ENCODE assay signal across 12 cellular contexts in genomic region chr17:42342242-42343008, GRCh38. TPM values are rescaled to one million over a fixed set of nuclear protein-coding genes. Genes with fewer than 3 reads are reported as not detected.
DNase-seq lines count a peak whose midpoint lies in the region; ATAC-seq, FAIRE-seq and TF ChIP-seq lines count a peak whose summit lies in the region.
"Had no signal": no experiment of that assay in that cellular context is flagged by ENCODE, and none has a peak within 500 bp of the region (broad histone marks: within the 10 kb centered on the region; RNA-seq: fewer than 3 reads in every experiment).

No MANE protein-coding gene starts in this region.

- peak; percentile 47 for FAIRE-seq in RCC 7860 (lab: Jason Lieb, UNC)

- no peak overlapping the region for H3K4me3 ChIP-seq in cardiac muscle cell
- no peak overlapping the region for H3K4me3 ChIP-seq in MM.1S (ENCODE audit: low read length)
- H3K4me3 ChIP-seq in hepatocyte: no peak overlapping the region
- H3K4me3 ChIP-seq: adrenal gland, SJSA1 had no signal

- no peaks in the 10 kb centered on the region for H3K9me3 Mint-ChIP-seq in central memory CD8-positive, alpha-beta T cell
- no peaks in the 10 kb centered on the region for H3K9me3 Mint-ChIP-seq in stimulated activated memory B cell treated with anti-CD40 and anti-IgM and Interleukin-4, amounts not matched to agents 10 μg/mL and 1 μg/mL and 100 μg/mL, for 72 hours

- intact Hi-C loops in Right ventricle myocardium superior (cut with DNase I): no loop called here

- DNase-seq in cardiac muscle cell (ENCODE audit: low read depth in 1 of 2, low spot score in 1 of 2): no peak
- no peak for DNase-seq in Right ventricle myocardium superior
- DNase-seq in RCC 7860 (ENCODE audit: low spot score): peak; percentile 26
- no peak for DNase-seq in central memory CD8-positive, alpha-beta T cell (ENCODE audit: low spot score in 2 of 2)
- DNase-seq in MM.1S: no peak
- DNase-seq in hepatocyte (ENCODE audit: low spot score): no peak
- DNase-seq: NCI-H1092 had no signal

- H3K4me1 ChIP-seq in cardiac muscle cell (ENCODE audit: low read depth): peaks cover 14% of the 10 kb centered on the region
- peaks cover 15% of the 10 kb centered on the region for H3K4me1 ChIP-seq in MM.1S (ENCODE audit: low read length)
- no peaks in the 10 kb centered on the region for H3K4me1 ChIP-seq in hepatocyte (ENCODE audit: insufficient read depth)

- no peaks in the 10 kb centered on the region; the same call in 1 of the 2 replicates for H3F3A ChIP-seq in MM.1S (ENCODE audit: insufficient read depth, low read length)

- H3K4me2 ChIP-seq in MM.1S (ENCODE audit: low read depth, low read length) (no peak overlapping the region), hepatocyte (no peak overlapping the region)

- H3K27ac ChIP-seq in cardiac muscle cell (peak overlapping the region; percentile 63), MM.1S (ENCODE audit: low read length) (no peak overlapping the region), hepatocyte (no peak overlapping the region)
- H3K27ac ChIP-seq: C4-2B, SJSA1 had no signal

- 83% methylated on average over 9 of the region's 9 CpGs for WGBS in hepatocyte (ENCODE audit: low lambda C conversion rate, missing lambda C conversion rate)

- H3K79me2 ChIP-seq in MM.1S (ENCODE audit: low read length): no peaks in the 10 kb centered on the region
- peaks cover 31% of the 10 kb centered on the region for H3K79me2 ChIP-seq in hepatocyte

- H3K4me3 Mint-ChIP-seq in central memory CD8-positive, alpha-beta T cell: peak overlapping the region; percentile 16
- H3K4me3 Mint-ChIP-seq in stimulated activated memory B cell treated with anti-CD40 and anti-IgM and Interleukin-4, amounts not matched to agents 10 μg/mL and 1 μg/mL and 100 μg/mL, for 72 hours: no peak overlapping the region

- H3K9me2 ChIP-seq in MM.1S (replicated peaks; ENCODE audit: insufficient read depth, low read length) (no peaks in the 10 kb centered on the region), hepatocyte (replicated peaks; ENCODE audit: insufficient read depth) (no peaks in the 10 kb centered on the region)

- TF ChIP-seq CTCF in cardiac muscle cell (IDR thresholded peaks at IDR 0.05; ENCODE audit: low read depth, low read length) (no peak), MM.1S (IDR thresholded peaks at IDR 0.05; ENCODE audit: low read length) (no peak), hepatocyte (IDR thresholded peaks at IDR 0.05; ENCODE audit: poor library complexity) (no peak)

- H3K36me3 ChIP-seq in cardiac muscle cell: peaks cover 24% of the 10 kb centered on the region
- H3K36me3 ChIP-seq in MM.1S (replicated peaks; ENCODE audit: insufficient read depth, low read length): no peaks in the 10 kb centered on the region
- H3K36me3 ChIP-seq in hepatocyte (replicated peaks; ENCODE audit: insufficient read depth, low read depth): peaks cover 6% of the 10 kb centered on the region

- H3K4me1 Mint-ChIP-seq in central memory CD8-positive, alpha-beta T cell: peaks cover 40% of the 10 kb centered on the region
- H3K4me1 Mint-ChIP-seq in stimulated activated memory B cell treated with anti-CD40 and anti-IgM and Interleukin-4, amounts not matched to agents 10 μg/mL and 1 μg/mL and 100 μg/mL, for 72 hours: peaks cover 42% of the 10 kb centered on the region

- H3K27me3 ChIP-seq in cardiac muscle cell: no peaks in the 10 kb centered on the region
- H3K27me3 ChIP-seq in MM.1S (replicated peaks; ENCODE audit: insufficient read depth, low read length): no peaks in the 10 kb centered on the region
- no peaks in the 10 kb centered on the region for H3K27me3 ChIP-seq in hepatocyte
- H3K27me3 ChIP-seq: adrenal gland, SJSA1 had no signal

- ATAC-seq in Right ventricle myocardium superior (ENCODE audit: poor library complexity) (no peak), GM18909 (IDR thresholded peaks at IDR 0.05; ENCODE audit: poor library complexity, unreplicated experiment) (no peak)
- peak; percentile 55 for ATAC-seq in central memory CD8-positive, alpha-beta T cell (replicated peaks; ENCODE audit: extremely low read depth, poor library complexity, severe bottlenecking)
- peak; percentile 50 for ATAC-seq in stimulated activated memory B cell treated with anti-CD40 and anti-IgM and Interleukin-4, amounts not matched to agents 10 μg/mL and 1 μg/mL and 100 μg/mL, for 72 hours

- no peaks in the 10 kb centered on the region for H4K20me1 ChIP-seq in MM.1S (ENCODE audit: insufficient read depth, low read length)
- H4K20me1 ChIP-seq in hepatocyte (ENCODE audit: insufficient read depth, poor library complexity, severe bottlenecking): peaks cover 15% of the 10 kb centered on the region

- H3K36me3 Mint-ChIP-seq in central memory CD8-positive, alpha-beta T cell (ENCODE audit: insufficient read depth): peaks cover 67% of the 10 kb centered on the region
- H3K36me3 Mint-ChIP-seq in stimulated activated memory B cell treated with anti-CD40 and anti-IgM and Interleukin-4, amounts not matched to agents 10 μg/mL and 1 μg/mL and 100 μg/mL, for 72 hours: peaks cover 76% of the 10 kb centered on the region

- no peaks in the 10 kb centered on the region for H3K9me3 ChIP-seq in cardiac muscle cell (ENCODE audit: low read depth)
- no peaks in the 10 kb centered on the region for H3K9me3 ChIP-seq in MM.1S (replicated peaks; ENCODE audit: insufficient read depth, low read length)
- H3K9me3 ChIP-seq in hepatocyte (ENCODE audit: low read depth): no peaks in the 10 kb centered on the region
- H3K9me3 ChIP-seq: adrenal gland, SJSA1 had no signal

- H3K27me3 Mint-ChIP-seq in central memory CD8-positive, alpha-beta T cell: no peaks in the 10 kb centered on the region
- no peaks in the 10 kb centered on the region for H3K27me3 Mint-ChIP-seq in stimulated activated memory B cell treated with anti-CD40 and anti-IgM and Interleukin-4, amounts not matched to agents 10 μg/mL and 1 μg/mL and 100 μg/mL, for 72 hours

- H3K27ac Mint-ChIP-seq in central memory CD8-positive, alpha-beta T cell (ENCODE audit: low read depth): peak overlapping the region; percentile 61
- H3K27ac Mint-ChIP-seq in stimulated activated memory B cell treated with anti-CD40 and anti-IgM and Interleukin-4, amounts not matched to agents 10 μg/mL and 1 μg/mL and 100 μg/mL, for 72 hours: peak overlapping the region; percentile 85

- H3K9ac ChIP-seq in MM.1S (ENCODE audit: low read length): no peak overlapping the region

- H2AFZ ChIP-seq in MM.1S (ENCODE audit: low read length): no peak overlapping the region
- no peak overlapping the region for H2AFZ ChIP-seq in hepatocyte

RNA-seq across cellular contexts. Expression of gene STAT3, which starts 45.8 kb away (rescaled TPM):
- 82.1 and 87.8 TPM in 2 replicates for total RNA-seq in cardiac muscle cell
- 82.7 and 102 TPM in 2 replicates for polyA plus RNA-seq in cardiac muscle cell
- total RNA-seq in Right ventricle myocardium superior: 127 TPM
- 154 and 163 TPM in 2 replicates for total RNA-seq in hepatocyte
- polyA plus RNA-seq in hepatocyte: 152 and 157 TPM in 2 replicates

RNA-seq across cellular contexts. Expression of gene STAT5A, which starts 54.1 kb away (rescaled TPM):
- total RNA-seq in cardiac muscle cell (6.8 and 12.2 TPM in 2 replicates), Right ventricle myocardium superior (14.9 TPM), hepatocyte (5.5 and 6.5 TPM in 2 replicates)
- polyA plus RNA-seq in cardiac muscle cell (8.2 and 9.7 TPM in 2 replicates), hepatocyte (3.5 and 6.1 TPM in 2 replicates)

Comparison
In these comparisons a context has a peak if more than half of its experiments do, and no peak if none do; other contexts are left out.
1. ATAC-seq: peak in central memory CD8-positive, alpha-beta T cell (single experiment) and stimulated activated memory B cell treated with anti-CD40 and anti-IgM and Interleukin-4, amounts not matched to agents 10 μg/mL and 1 μg/mL and 100 μg/mL, for 72 hours (single experiment); none in Right ventricle myocardium superior (single experiment) and GM18909 (single experiment).